8 cellular contexts compared by ENCODE assay signal in the genomic region with DNA sequence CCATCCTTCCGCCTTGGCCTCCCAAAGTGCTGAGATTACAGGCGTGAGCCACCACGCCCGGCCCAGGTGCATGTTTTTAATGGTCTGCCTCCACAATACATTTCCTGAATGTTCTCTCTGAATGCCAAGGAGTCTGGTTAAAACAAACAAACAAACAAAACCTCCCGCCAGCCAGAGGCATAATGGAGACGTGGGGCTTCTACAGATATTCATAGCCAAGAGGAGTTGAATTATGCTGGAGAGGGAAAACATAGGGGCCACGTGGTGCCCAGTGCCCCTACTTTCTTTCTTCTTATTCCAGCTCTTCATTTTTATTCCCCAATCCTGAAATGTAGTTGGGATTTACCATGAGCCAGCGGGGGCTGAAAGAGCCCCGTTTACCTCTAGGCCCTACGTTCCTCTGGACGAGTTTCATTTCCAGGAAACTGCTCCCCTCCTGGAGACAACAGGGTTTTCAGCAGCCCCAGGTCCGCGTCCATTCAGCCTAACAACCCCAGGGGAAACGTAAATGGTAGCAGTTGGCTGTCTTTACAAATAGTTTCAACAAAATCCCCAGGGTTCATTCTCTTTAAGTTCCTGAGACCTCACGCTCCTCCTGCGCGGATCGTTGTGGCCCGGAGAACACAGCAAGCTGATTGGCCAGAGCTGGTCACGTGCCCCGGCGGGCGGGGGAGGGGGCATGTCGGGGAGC.
DNase-seq lines count a peak whose midpoint lies in the region; ATAC-seq, FAIRE-seq and TF ChIP-seq lines count a peak whose summit lies in the region.

No MANE protein-coding gene starts in this region.

- no peaks in the 10 kb centered on the region for H3K9me3 ChIP-seq in tibial artery

- no peaks in the 10 kb centered on the region for H3K36me3 Mint-ChIP-seq in mesothelial cell of epicardium

- no peak overlapping the region for H3K27ac Mint-ChIP-seq in mesothelial cell of epicardium

- H3K4me1 Mint-ChIP-seq in mesothelial cell of epicardium = no peaks in the 10 kb centered on the region

- peaks cover 0 to 12% of the 10 kb centered on the region in 2 donors for H3K27me3 ChIP-seq in tibial artery

- H3K4me3 Mint-ChIP-seq in mesothelial cell of epicardium = peak overlapping the region; percentile 58

- intact Hi-C loops in tibial artery (cut with DNase I; ENCODE audit: low total_unique reads) = no loop called here

- H3K4me3 ChIP-seq in epithelial cell of esophagus (ENCODE audit: low read length) (peak overlapping the region; percentile 41), tibial artery (peak overlapping the region; percentile 49)

- no peak for FAIRE-seq in RCC 7860 (lab: Jason Lieb, UNC)

- DNase-seq in EH (ENCODE audit: low read depth) (peak; percentile 52), NCI-H2171 (lab: John Stamatoyannopoulos, UW) (peak; percentile 38), epithelial cell of esophagus (ENCODE audit: low read depth) (peak; percentile 10), mesothelial cell of epicardium (ENCODE audit: low spot score in 2 of 2, unreplicated experiment in 2 of 2) (peak in 1 of 2 experiments; percentile 69), tibial artery (peak; percentile 37 to 78), RCC 7860 (ENCODE audit: low spot score) (no peak), mesenteric fat pad (ENCODE audit: low spot score) (no peak)

- no peaks in the 10 kb centered on the region for H3K9me3 Mint-ChIP-seq in mesothelial cell of epicardium

- TF ChIP-seq CTCF in epithelial cell of esophagus (IDR thresholded peaks at IDR 0.05; ENCODE audit: insufficient read depth, low read depth, low read length, missing control alignments) (no peak), mesothelial cell of epicardium (IDR thresholded peaks at IDR 0.05; ENCODE audit: unreplicated experiment) (no peak), tibial artery (IDR thresholded peaks at IDR 0.05) (no peak)

- H3K27me3 Mint-ChIP-seq in mesothelial cell of epicardium (ENCODE audit: low read depth) = peaks cover 63% of the 10 kb centered on the region

- peak overlapping the region in 1 of 2 donors; percentile 45 for H3K27ac ChIP-seq in tibial artery

- H3K4me1 ChIP-seq in tibial artery = peaks cover 0 to 8% (median 5%) of the 10 kb centered on the region in 4 donors

- no peak for ATAC-seq in HG02938 (IDR thresholded peaks at IDR 0.05; ENCODE audit: unreplicated experiment)

- H3K36me3 ChIP-seq in tibial artery = no peaks in the 10 kb centered on the region

Comparison
In these comparisons a context has a peak if more than half of its experiments do, and no peak if none do; other contexts are left out.
1. DNase-seq: peak in EH (single experiment), NCI-H2171 (single experiment), epithelial cell of esophagus (single experiment) and tibial artery (2 of 2); none in RCC 7860 (single experiment) and mesenteric fat pad (single experiment).